ENCODE assay signal across 15 cellular contexts in the genomic region with DNA sequence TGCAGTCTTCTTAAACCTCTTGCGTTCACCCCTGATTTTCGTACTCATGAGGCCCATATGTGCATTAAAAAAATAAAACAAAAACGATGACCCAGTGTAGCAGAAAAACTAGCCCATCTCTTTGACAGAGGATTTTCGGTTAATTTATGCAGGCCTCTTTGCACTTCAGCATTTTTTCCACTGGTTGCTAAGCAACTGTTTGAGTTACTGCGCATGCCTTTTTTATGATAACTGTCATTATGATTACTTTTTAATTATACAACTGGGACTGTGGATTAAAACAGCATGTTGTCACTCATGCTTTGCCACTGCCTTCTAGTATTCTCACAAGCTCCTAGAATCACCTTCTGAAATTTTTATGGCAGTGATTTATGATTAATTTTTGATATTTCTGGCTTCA.
DNase-seq lines count a peak whose midpoint lies in the region; ATAC-seq and TF ChIP-seq lines count a peak whose summit lies in the region.
"Had no signal": no experiment of that assay in that cellular context is flagged by ENCODE, and none has a peak within 500 bp of the region (broad histone marks: within the 10 kb centered on the region; RNA-seq: fewer than 3 reads in every experiment).

No MANE protein-coding gene starts in this region.

- H3K56ac ChIP-seq in H9 (ENCODE audit: insufficient read length, low read depth, low read length): no peak overlapping the region

- H3K4me1 ChIP-seq in H9 (ENCODE audit: insufficient read depth, low read length) (peaks cover 7% of the 10 kb centered on the region; the same call in 1 of the 2 replicates), psoas muscle (peaks cover 10% of the 10 kb centered on the region), body of pancreas (peaks cover 12% of the 10 kb centered on the region)
- H3K4me1 ChIP-seq: right atrium auricular region had no signal

- H3K9me3 ChIP-seq in H9 (ENCODE audit: control insufficient read depth, low read depth, low read length): no peaks in the 10 kb centered on the region
- H3K9me3 ChIP-seq in psoas muscle: no peaks in the 10 kb centered on the region
- no peaks in the 10 kb centered on the region for H3K9me3 ChIP-seq in body of pancreas
- H3K9me3 ChIP-seq: right atrium auricular region, suprapubic skin had no signal

- no CpG with 5 or more reads among the region's 5 CpGs for WGBS in H9 (ENCODE audit: extremely low coverage, insufficient read length, low lambda C conversion rate)
- WGBS in psoas muscle, 3 donors: 73 to 81% (median 75%) methylated on average over 5 of the region's 5 CpGs
- WGBS in body of pancreas, 2 donors: 67 to 70% methylated on average over 5 of the region's 5 CpGs

- intact Hi-C loops in psoas muscle (cut with DNase I): loop anchor here in 1 of 2 donors (2.0 kb wide), 1 partner anchor 47 kb away; no protein-coding TSS in a partner anchor
- intact Hi-C loops in body of pancreas (cut with DNase I): no loop called here

- no peaks in the 10 kb centered on the region for H3K9me3 Mint-ChIP-seq in H9
- H3K9me3 Mint-ChIP-seq: activated naive CD4-positive, alpha-beta T cell treated with anti-CD3 and anti-CD28 coated beads, Interleukin-2, amount 50 U/mL, for 24 hours; naive thymus-derived CD8-positive, alpha-beta T cell had no signal

- H3K36me3 Mint-ChIP-seq in H9 (ENCODE audit: insufficient read depth in 1 of 3, low read depth in 3 of 3): peaks cover 0 to 7% (median 4%) of the 10 kb centered on the region in 3 experiments; a peak in 3 of 7 replicates

- no peak overlapping the region for H4K5ac ChIP-seq in H9 (ENCODE audit: insufficient read length, low read depth, low read length)

- no peaks in the 10 kb centered on the region; the same call in 1 of the 2 replicates for H3K27me3 Mint-ChIP-seq in H9 (ENCODE audit: low read depth)
- H3K27me3 Mint-ChIP-seq: activated naive CD4-positive, alpha-beta T cell treated with anti-CD3 and anti-CD28 coated beads, Interleukin-2, amount 50 U/mL, for 24 hours; naive thymus-derived CD8-positive, alpha-beta T cell had no signal

- peak overlapping the region; percentile 23 to 85 (median 46); a peak in 6 of 7 replicates for H3K27ac Mint-ChIP-seq in H9

- H3K27me3 ChIP-seq in H9 (ENCODE audit: insufficient read depth, low read length) (no peaks in the 10 kb centered on the region), psoas muscle (ENCODE audit: insufficient read depth in 3 of 3, low read length in 2 of 3) (no peaks in the 10 kb centered on the region), body of pancreas (no peaks in the 10 kb centered on the region)
- H3K27me3 ChIP-seq: right atrium auricular region, suprapubic skin had no signal

- peaks cover 43 to 47% of the 10 kb centered on the region in 2 experiments for H3K4me1 Mint-ChIP-seq in H9
- H3K4me1 Mint-ChIP-seq: activated naive CD4-positive, alpha-beta T cell treated with anti-CD3 and anti-CD28 coated beads, Interleukin-2, amount 50 U/mL, for 24 hours had no signal

- H3K79me1 ChIP-seq in H9 (ENCODE audit: insufficient read depth, low read depth, low read length, poor library complexity, severe bottlenecking): no peaks in the 10 kb centered on the region

- no peak overlapping the region for H3K4me3 Mint-ChIP-seq in H9
- H3K4me3 Mint-ChIP-seq: activated naive CD4-positive, alpha-beta T cell treated with anti-CD3 and anti-CD28 coated beads, Interleukin-2, amount 50 U/mL, for 24 hours; naive thymus-derived CD8-positive, alpha-beta T cell had no signal

- peaks cover 0 to 35% of the 10 kb centered on the region in 2 donors for H3K36me3 ChIP-seq in psoas muscle (ENCODE audit: insufficient read depth in 1 of 2, low read depth in 1 of 2)
- H3K36me3 ChIP-seq in body of pancreas (replicated peaks in 1 of 2; ENCODE audit: insufficient read depth in 1 of 2, low read depth in 2 of 2): peaks cover 0 to 7% of the 10 kb centered on the region in 2 donors

- H4K91ac ChIP-seq in H9 (ENCODE audit: insufficient read length, low read depth, low read length): no peak overlapping the region

- no peak overlapping the region for H2BK20ac ChIP-seq in H9 (ENCODE audit: low read depth, low read length, poor library complexity, severe bottlenecking)

- no peak overlapping the region for H3K4me2 ChIP-seq in H9 (ENCODE audit: insufficient read depth, insufficient read length, low read length)

- H3T11ph ChIP-seq in H9 (ENCODE audit: low read length): no peak overlapping the region

- H3K18ac ChIP-seq in H9 (ENCODE audit: insufficient read length, low read depth, low read length): no peak overlapping the region

- H3K9ac ChIP-seq in H9 (ENCODE audit: extremely low read depth, insufficient read length, low read length): no peak overlapping the region

- H3K23ac ChIP-seq in H9 (ENCODE audit: insufficient read length, low read depth, low read length): no peak overlapping the region

- H3K23me2 ChIP-seq in H9 (ENCODE audit: insufficient read length, low read depth, low read length, poor library complexity, severe bottlenecking): peaks cover 2% of the 10 kb centered on the region

- H2BK5ac ChIP-seq in H9 (ENCODE audit: insufficient read length, low read length): no peak overlapping the region

- ATAC-seq in psoas muscle (no peak), body of pancreas (no peak)
- no peak for ATAC-seq in stimulated activated naive CD8-positive, alpha-beta T cell treated with anti-CD3 and anti-CD28 coated beads, Interleukin-15, Interleukin-2, amounts not matched to agents 100 U/mL and 50 U/mL, for 24 hours
- ATAC-seq: naive thymus-derived CD8-positive, alpha-beta T cell had no signal

- H4K20me1 ChIP-seq in H9 (ENCODE audit: control insufficient read depth, insufficient read depth, insufficient read length): no peaks in the 10 kb centered on the region

- no peaks in the 10 kb centered on the region for H3K79me2 ChIP-seq in H9 (ENCODE audit: insufficient read depth, low read length)

- H3K14ac ChIP-seq in H9 (ENCODE audit: insufficient read depth, low read length): no peak overlapping the region

- TF ChIP-seq POLR2A in body of pancreas (IDR thresholded peaks at IDR 0.05): no peak

- H2BK120ac ChIP-seq in H9 (ENCODE audit: low read depth, low read length, poor library complexity, severe bottlenecking): no peak overlapping the region

- TF ChIP-seq CTCF in H9 (conservative IDR thresholded peaks at IDR 0.05) (no peak), fibroblast of villous mesenchyme (IDR thresholded peaks at IDR 0.05; ENCODE audit: insufficient read depth, low read depth, low read length) (no peak), psoas muscle (IDR thresholded peaks at IDR 0.05) (no peak), body of pancreas (IDR thresholded peaks at IDR 0.05) (no peak)

- no peak for DNase-seq in H9
- DNase-seq in NCI-H524 treated with DMSO at 0.1 percent for 48 hours (lab: John Stamatoyannopoulos, UW): peak; percentile 59
- DNase-seq in fibroblast of villous mesenchyme (ENCODE audit: low read depth): peak; percentile 23
- DNase-seq in psoas muscle: no peak
- no peak for DNase-seq in hepatic stellate cell (ENCODE audit: low spot score)
- no peak for DNase-seq in stimulated activated naive CD8-positive, alpha-beta T cell treated with anti-CD3 and anti-CD28 coated beads, Interleukin-15, Interleukin-2, amounts not matched to agents 100 U/mL and 50 U/mL, for 24 hours
- DNase-seq in body of pancreas: no peak
- DNase-seq: activated CD8-positive, alpha-beta memory T cell treated with anti-CD3 and anti-CD28 coated beads, Interleukin-2, amount 50 U/mL, for 48 hours; DMS79 treated with DMSO at 0.1 percent for 48 hours; naive thymus-derived CD8-positive, alpha-beta T cell; SHP77 had no signal

- H2AK5ac ChIP-seq in H9 (ENCODE audit: insufficient read length, low read length): no peak overlapping the region

- H3K4me3 ChIP-seq in fibroblast of villous mesenchyme (ENCODE audit: low read depth, low read length) (no peak overlapping the region), psoas muscle (no peak overlapping the region), body of pancreas (no peak overlapping the region)
- H3K4me3 ChIP-seq: right atrium auricular region, suprapubic skin had no signal

- no peak overlapping the region for H2BK12ac ChIP-seq in H9 (ENCODE audit: insufficient read length, low read depth, low read length)

- no peak overlapping the region for H2AFZ ChIP-seq in H9 (ENCODE audit: low read length)

- H3K27ac ChIP-seq in H9 (ENCODE audit: insufficient read length, low read depth, low read length): peak overlapping the region; percentile 57
- peak overlapping the region; percentile 50 for H3K27ac ChIP-seq in psoas muscle
- no peak overlapping the region for H3K27ac ChIP-seq in body of pancreas
- H3K27ac ChIP-seq: C4-2B, right atrium auricular region, suprapubic skin had no signal

- H3K4ac ChIP-seq in H9 (ENCODE audit: low read depth, low read length): no peak overlapping the region

- H2BK15ac ChIP-seq in H9 (ENCODE audit: low read depth, low read length): no peak overlapping the region

- H4K8ac ChIP-seq in H9 (replicated peaks; ENCODE audit: insufficient read length, low read depth, low read length): no peak overlapping the region

Comparison
In these comparisons a context has a peak if more than half of its experiments do, and no peak if none do; other contexts are left out.
1. DNase-seq: peak in NCI-H524 treated with DMSO at 0.1 percent for 48 hours (single experiment) and fibroblast of villous mesenchyme (single experiment); none in H9 (single experiment), psoas muscle (0 of 2), hepatic stellate cell (single experiment), stimulated activated naive CD8-positive, alpha-beta T cell treated with anti-CD3 and anti-CD28 coated beads, Interleukin-15, Interleukin-2, amounts not matched to agents 100 U/mL and 50 U/mL, for 24 hours (single experiment) and body of pancreas (0 of 4).
2. H3K27ac ChIP-seq: peak in H9 (single experiment) and psoas muscle (single experiment); none in body of pancreas (0 of 4).